Comparison of ENCODE assay signal across 1 cellular context in genomic region chr15:84112025-84112424, GRCh38.
TF ChIP-seq lines count a peak whose summit lies in the region.

No MANE protein-coding gene starts in this region.

TF ChIP-seq in HEK293, 187 proteins besides CTCF, POLR2A, EP300 and RAD21 (continued from another document and continues in another):
- no peak for TF ChIP-seq SP3 (tag by site-specific recombination; IDR thresholded peaks at IDR 0.05)
- no peak for TF ChIP-seq ZSCAN23 (tag by site-specific recombination; IDR thresholded peaks at IDR 0.05)
- no peak for TF ChIP-seq ZBTB26 (tag by site-specific recombination; optimal IDR thresholded peaks at IDR 0.05)
- TF ChIP-seq ZNF518A (tag by site-specific recombination; conservative IDR thresholded peaks at IDR 0.05; ENCODE audit: low read depth) = no peak
- no peak for TF ChIP-seq ZNF214 (tag by site-specific recombination; IDR thresholded peaks at IDR 0.05; ENCODE audit: borderline replicate concordance)
- TF ChIP-seq PRDM4 (tag by site-specific recombination; IDR thresholded peaks at IDR 0.05) = no peak
- no peak for TF ChIP-seq SALL2 (tag by site-specific recombination; IDR thresholded peaks at IDR 0.05; ENCODE audit: borderline replicate concordance)
- TF ChIP-seq ZNF335 (tag by site-specific recombination; conservative IDR thresholded peaks at IDR 0.05) = no peak
- peak; percentile 86; the same call in 1 of the 2 replicates for TF ChIP-seq MZF1 (tag by site-specific recombination; IDR thresholded peaks at IDR 0.05; ENCODE audit: borderline replicate concordance)
- no peak for TF ChIP-seq ZBTB1 (tag by site-specific recombination; IDR thresholded peaks at IDR 0.05)
- no peak for TF ChIP-seq ZNF624 (tag by site-specific recombination; IDR thresholded peaks at IDR 0.05)
- no peak for TF ChIP-seq ZNF560 (tag by site-specific recombination; IDR thresholded peaks at IDR 0.05; ENCODE audit: borderline replicate concordance)
- TF ChIP-seq ZNF830 (tag by site-specific recombination; IDR thresholded peaks at IDR 0.05; ENCODE audit: low read depth) = no peak
- no peak for TF ChIP-seq SP2 (tag by site-specific recombination; IDR thresholded peaks at IDR 0.05)
- TF ChIP-seq TRIM28 (IDR thresholded peaks at IDR 0.05; ENCODE audit: borderline replicate concordance, low read length) = no peak; the same call in 1 of the 2 replicates
- no peak for TF ChIP-seq ZNF555 (tag by site-specific recombination; conservative IDR thresholded peaks at IDR 0.05)
- TF ChIP-seq ZNF580 (tag by site-specific recombination; IDR thresholded peaks at IDR 0.05) = no peak
- no peak for TF ChIP-seq ZNF521 (tag by site-specific recombination; IDR thresholded peaks at IDR 0.05)
- TF ChIP-seq ZNF768 (tag by site-specific recombination; IDR thresholded peaks at IDR 0.05) = no peak
- TF ChIP-seq ZBTB49 (tag by site-specific recombination; IDR thresholded peaks at IDR 0.05; ENCODE audit: low read depth) = no peak
- no peak for TF ChIP-seq ZNF350 (tag by site-specific recombination; IDR thresholded peaks at IDR 0.05)
- no peak for TF ChIP-seq ZNF530 (tag by site-specific recombination; IDR thresholded peaks at IDR 0.05; ENCODE audit: low read depth)
- TF ChIP-seq KLF17 (tag by site-specific recombination; IDR thresholded peaks at IDR 0.05) = 0 out of 2 replicates have a peak, but pooled peaks have one; percentile 36
- TF ChIP-seq PRDM6 (tag by site-specific recombination; IDR thresholded peaks at IDR 0.05) = no peak
- TF ChIP-seq ZNF18 (tag by site-specific recombination; IDR thresholded peaks at IDR 0.05) = no peak
- peak; percentile 46; the same call in 1 of the 2 replicates for TF ChIP-seq OSR2 (tag by site-specific recombination; IDR thresholded peaks at IDR 0.05)
- no peak for TF ChIP-seq ZNF362 (tag by site-specific recombination; IDR thresholded peaks at IDR 0.05)
- TF ChIP-seq BCL6B (tag by site-specific recombination; IDR thresholded peaks at IDR 0.05) = no peak
- no peak for TF ChIP-seq KLF9 (tag by site-specific recombination; IDR thresholded peaks at IDR 0.05; ENCODE audit: low read depth)
- TF ChIP-seq ZBTB7A (tag by site-specific recombination; IDR thresholded peaks at IDR 0.05; ENCODE audit: low read depth) = no peak
- TF ChIP-seq ATF2 (tag by site-specific recombination; IDR thresholded peaks at IDR 0.05; ENCODE audit: low read depth) = 0 out of 2 replicates have a peak, but pooled peaks have one; percentile 26
- no peak for TF ChIP-seq ZNF223 (tag by site-specific recombination; IDR thresholded peaks at IDR 0.05)
- TF ChIP-seq KLF8 (tag by site-specific recombination; IDR thresholded peaks at IDR 0.05) = 0 out of 2 replicates have a peak, but pooled peaks have one; percentile 40
- no peak for TF ChIP-seq ZNF433 (tag by site-specific recombination; IDR thresholded peaks at IDR 0.05; ENCODE audit: low read depth)
- TF ChIP-seq ZNF292 (tag by site-specific recombination; IDR thresholded peaks at IDR 0.05; ENCODE audit: borderline replicate concordance, low read depth) = no peak
- peak; percentile 69 for TF ChIP-seq ZXDB (tag by site-specific recombination; IDR thresholded peaks at IDR 0.05)
- TF ChIP-seq ZNF629 (tag by site-specific recombination; IDR thresholded peaks at IDR 0.05) = peak; percentile 67
- TF ChIP-seq ZNF366 (tag by site-specific recombination; conservative IDR thresholded peaks at IDR 0.05) = peak; percentile 48
- no peak for TF ChIP-seq ZNF707 (tag by site-specific recombination; IDR thresholded peaks at IDR 0.05)
- no peak for TF ChIP-seq ZNF529 (tag by site-specific recombination; IDR thresholded peaks at IDR 0.05; ENCODE audit: insufficient replicate concordance)
- no peak for TF ChIP-seq ZNF426 (tag by site-specific recombination; IDR thresholded peaks at IDR 0.05)
- TF ChIP-seq ZBTB17 (tag by site-specific recombination; IDR thresholded peaks at IDR 0.05) = peak; percentile 69
